38 cellular contexts compared by ENCODE assay signal in the genomic region with DNA sequence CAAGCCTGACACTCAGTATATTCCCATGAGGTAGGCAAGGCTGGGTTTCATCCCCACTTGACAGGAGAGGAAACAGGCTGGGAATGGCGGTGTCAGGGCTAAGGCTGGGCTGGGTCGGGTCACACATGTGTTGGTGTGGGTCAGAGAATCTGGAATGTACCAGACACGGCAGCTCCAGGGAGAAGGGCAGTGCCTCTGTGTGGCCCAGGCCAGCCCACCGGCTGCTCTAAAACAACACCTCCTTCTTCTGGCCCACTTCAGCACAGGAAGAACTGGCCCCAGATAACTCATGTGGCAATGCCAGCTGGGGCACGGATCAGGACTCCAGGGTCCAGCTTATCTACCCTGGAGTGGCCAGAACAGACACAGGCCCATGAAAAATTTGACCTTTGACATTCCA. TPM values are rescaled to one million over a fixed set of nuclear protein-coding genes. Genes with fewer than 3 reads are reported as not detected.
"Had no signal": no experiment of that assay in that cellular context is flagged by ENCODE, and none has a peak within 500 bp of the region (broad histone marks: within the 10 kb centered on the region; RNA-seq: fewer than 3 reads in every experiment).

No MANE protein-coding gene starts in this region.

- H3K27ac ChIP-seq: KMS-11 had no signal

- H3K4me2 ChIP-seq: KMS-11 had no signal

- DNase-seq: Karpas-422, Kasumi-1, KG1, MG63, MM.1S, MV-4-11, NCI-H1048, NCI-H1092, NCI-H1092 treated with DMSO at 0.1 percent for 48 hours, NCI-H1105, NCI-H1105 treated with DMSO at 0.1 percent for 48 hours, NCI-H1417, NCI-H1417 treated with DMSO at 0.1 percent for 48 hours, NCI-H1436, NCI-H1436 treated with DMSO at 0.1 percent for 48 hours, NCI-H146, NCI-H1694, NCI-H1694 treated with DMSO at 0.1 percent for 48 hours, NCI-H187, NCI-H187 treated with DMSO at 0.1 percent for 48 hours, NCI-H1930, NCI-H2029, NCI-H2029 treated with DMSO at 0.1 percent for 48 hours, NCI-H2081, NCI-H2081 treated with DMSO at 0.1 percent for 48 hours, NCI-H2107, NCI-H2171, NCI-H2171 treated with DMSO at 0.1 percent for 48 hours, NCI-H2227 treated with DMSO at 0.1 percent for 48 hours, NCI-H226, NCI-H345, NCI-H446, NCI-H446 treated with DMSO at 0.1 percent for 48 hours had no signal

- H3K9me3 ChIP-seq: MG63 had no signal

- H3K27me3 ChIP-seq: MG63 had no signal

- H3K4me3 ChIP-seq: MG63 had no signal

- H3K9ac ChIP-seq: KMS-11 had no signal

RNA-seq across cellular contexts. Expression of a gene that starts 30.7 kb away (rescaled TPM):
- total RNA-seq: LHCN-M2 had no signal

RNA-seq across cellular contexts. Expression of a gene that starts 52.8 kb away (rescaled TPM):
- total RNA-seq: LHCN-M2, M059J, MCF 10A had no signal

RNA-seq across cellular contexts. Expression of a gene that starts 53.3 kb away (rescaled TPM):
- total RNA-seq: LHCN-M2, M059J, MCF 10A, NCI-H460 had no signal
